Comparison of ENCODE assay signal across 27 cellular contexts in the genomic region with DNA sequence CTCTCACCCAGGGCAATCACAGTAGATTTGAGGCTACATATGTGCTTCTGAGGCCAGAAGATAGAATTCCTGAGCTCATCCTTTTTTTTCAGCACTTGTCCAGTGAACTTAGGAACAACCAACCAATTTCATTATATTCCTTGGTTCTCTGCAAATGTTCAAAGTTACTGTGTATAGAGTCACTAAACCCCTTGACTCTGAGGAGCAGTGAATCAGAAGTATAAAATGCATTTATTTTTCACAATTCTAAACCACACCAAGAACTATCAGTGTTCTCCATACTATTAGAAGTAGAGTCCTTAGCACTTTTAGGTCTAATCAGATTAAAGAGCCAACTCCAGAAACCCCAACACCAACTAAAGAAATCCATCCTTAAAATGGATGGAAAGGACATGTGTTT.
"Had no signal": no experiment of that assay in that cellular context is flagged by ENCODE, and none has a peak within 500 bp of the region (broad histone marks: within the 10 kb centered on the region; RNA-seq: fewer than 3 reads in every experiment).

No MANE protein-coding gene starts in this region.

- FAIRE-seq: TTC549 had no signal

- H3K27ac ChIP-seq: cardiac muscle cell, Peyer's patch, SJSA1 had no signal

- H3K36me3 ChIP-seq: cardiac muscle cell, Peyer's patch, SJSA1 had no signal

- H3K9me3 ChIP-seq: Peyer's patch, SJSA1, SK-N-SH had no signal

- H3K9ac ChIP-seq: SK-N-SH had no signal

- H3K27me3 ChIP-seq: cardiac muscle cell, Peyer's patch, SJSA1 had no signal

- ATAC-seq: activated CD4-positive, alpha-beta T cell treated with anti-CD3 and anti-CD28 coated beads for 36 hours; activated CD8-positive, alpha-beta T cell treated with anti-CD3 and anti-CD28 coated beads, Interleukin-2, amount 10 ng/mL, durations not matched to agents 7 days and 5 days; activated naive CD4-positive, alpha-beta T cell treated with anti-CD3 and anti-CD28 coated beads, Interleukin-2, amount 50 U/mL, for 72 hours; PC-3 had no signal

- H3K4me3 ChIP-seq: cardiac muscle cell, Peyer's patch, SJSA1 had no signal

- H3K4me1 ChIP-seq: Peyer's patch had no signal

- H3K4me2 ChIP-seq: SK-N-SH had no signal

- DNase-seq: activated CD4-positive, alpha-beta T cell treated with anti-CD3 and anti-CD28 coated beads for 36 hours; activated CD4-positive, alpha-beta T cell treated with anti-CD3 and anti-CD28 coated beads, Interleukin-2, amount 10 ng/mL, durations not matched to agents 7 days and 5 days; activated CD4-positive, alpha-beta T cell treated with anti-CD3 and anti-CD28 coated beads, Interleukin-2, amount 50 U/mL, for 48 hours; activated CD8-positive, alpha-beta T cell treated with anti-CD3 and anti-CD28 coated beads, Interleukin-2, amount 10 ng/mL, durations not matched to agents 7 days and 5 days; activated gamma-delta T cell; activated naive CD4-positive, alpha-beta T cell treated with Interleukin-2 at 50 U/mL for 16 hours; activated T-cell treated with anti-CD3 and anti-CD28 coated beads, Interleukin-2, amount 50 U/mL, for 24 hours; aorta; Karpas-422; NCI-H1048; NCI-H1105 treated with DMSO at 0.1 percent for 48 hours; NCI-H1436; NCI-H1694; NCI-H1930; NCI-H2081 treated with DMSO at 0.1 percent for 48 hours; NCI-H345; NCI-H524 treated with DMSO at 0.1 percent for 48 hours; NK-92 treated with Interleukin-12 subunit alpha and Interleukin-12 subunit beta, amount 100 ng/mL, for 24 hours; PC-3; Peyer's patch; RPMI8226; SHP77 treated with DMSO at 0.1 percent for 48 hours; SK-N-SH had no signal
